ENCODE assay signal across 9 cellular contexts in the genomic region with DNA sequence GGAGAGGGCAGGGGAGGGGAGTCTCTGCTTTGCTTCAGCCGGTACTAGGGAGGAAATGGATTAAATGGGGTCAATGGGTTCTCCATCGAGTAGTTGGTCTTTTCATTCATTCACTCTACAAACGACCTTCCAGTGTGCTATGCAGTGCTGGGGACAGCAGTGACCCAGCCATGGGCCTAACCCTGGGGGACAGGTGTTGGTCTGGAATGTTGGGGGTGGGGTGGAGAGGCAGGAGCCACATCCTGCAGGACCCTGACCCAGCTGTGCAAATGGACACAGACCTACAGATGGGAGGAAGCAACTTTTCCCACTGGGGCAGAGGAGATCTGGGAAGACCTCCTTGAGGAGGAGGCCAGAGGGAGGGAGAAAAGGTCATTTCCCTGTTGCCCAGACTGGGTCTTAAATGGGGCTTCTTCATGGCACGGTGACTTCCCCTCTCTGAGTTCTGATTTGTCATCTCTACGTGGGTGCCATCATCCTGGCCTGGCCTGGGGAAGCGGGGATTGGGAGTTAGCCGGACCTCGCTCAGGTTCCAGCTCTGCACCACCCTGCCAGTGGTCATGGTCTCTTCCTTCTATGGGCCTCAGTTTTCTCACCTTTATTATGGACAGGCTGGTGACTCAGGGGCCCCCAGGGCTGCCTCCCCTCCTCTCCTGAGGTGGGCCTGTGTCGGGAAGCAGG. TPM values are rescaled to one million over a fixed set of nuclear protein-coding genes. Genes with fewer than 3 reads are reported as not detected.
DNase-seq lines count a peak whose midpoint lies in the region; ATAC-seq and TF ChIP-seq lines count a peak whose summit lies in the region.
"Had no signal": no experiment of that assay in that cellular context is flagged by ENCODE, and none has a peak within 500 bp of the region (broad histone marks: within the 10 kb centered on the region; RNA-seq: fewer than 3 reads in every experiment).

No MANE protein-coding gene starts in this region.

- H3K4me1 Mint-ChIP-seq in T-cell, result peaks cover 55 to 76% (median 75%) of the 10 kb centered on the region in 3 donors
- peaks cover 89% of the 10 kb centered on the region for H3K4me1 Mint-ChIP-seq in stimulated activated naive CD8-positive, alpha-beta T cell treated with anti-CD3 and anti-CD28 coated beads, Interleukin-15, amount 100 ng/mL, for 72 hours
- H3K4me1 Mint-ChIP-seq: mesothelial cell of epicardium had no signal

- peaks cover 0 to 70% (median 43%) of the 10 kb centered on the region in 7 donors for H3K27me3 ChIP-seq in heart right ventricle

- H3K4me3 ChIP-seq in heart right ventricle, result peak overlapping the region in 8 of 10 donors; percentile 10 to 75 (median 36)

- ATAC-seq in T-cell (replicated peaks in 1 of 4) (no peak), heart right ventricle (peak in 4 of 8 donors; percentile 5 to 38 (median 26)), GM19328 (IDR thresholded peaks at IDR 0.05; ENCODE audit: unreplicated experiment) (no peak)
- ATAC-seq in stimulated activated naive CD8-positive, alpha-beta T cell treated with anti-CD3 and anti-CD28 coated beads, Interleukin-15, amount 100 ng/mL, for 72 hours, result peak; percentile 34

- peak; percentile 33 for DNase-seq in NOMO-1 treated with DMSO at 0.1 percent for 48 hours (lab: John Stamatoyannopoulos, UW; ENCODE audit: unreplicated experiment)
- DNase-seq in NOMO-1 treated with dmso at 0.1 percent for 144 hours (lab: John Stamatoyannopoulos, UW; ENCODE audit: unreplicated experiment), result no peak
- no peak for DNase-seq in T-cell
- DNase-seq in heart right ventricle, result no peak
- no peak for DNase-seq in stimulated activated naive CD8-positive, alpha-beta T cell treated with anti-CD3 and anti-CD28 coated beads, Interleukin-15, amount 100 ng/mL, for 72 hours
- DNase-seq in NCI-H1092 treated with DMSO at 0.1 percent for 48 hours (lab: John Stamatoyannopoulos, UW), result no peak
- no peak for DNase-seq in activated effector memory CD4-positive, alpha-beta T cell treated with Interleukin-2 at 50 U/mL for 16 hours

- H3K4me3 Mint-ChIP-seq in T-cell, result peak overlapping the region; percentile 94 to 98 (median 95)
- H3K4me3 Mint-ChIP-seq in stimulated activated naive CD8-positive, alpha-beta T cell treated with anti-CD3 and anti-CD28 coated beads, Interleukin-15, amount 100 ng/mL, for 72 hours, result peak overlapping the region; percentile 95 to 98
- H3K4me3 Mint-ChIP-seq: mesothelial cell of epicardium had no signal

- POLR2A ChIA-PET in T-cell (lab: Charles Lee), result no interaction called here

- 39 to 47% methylated on average over 9 of the region's 9 CpGs for WGBS in heart right ventricle, 2 donors

- H3K27ac Mint-ChIP-seq in T-cell, result peak overlapping the region; percentile 98 to 99
- H3K27ac Mint-ChIP-seq in stimulated activated naive CD8-positive, alpha-beta T cell treated with anti-CD3 and anti-CD28 coated beads, Interleukin-15, amount 100 ng/mL, for 72 hours, result peak overlapping the region; percentile 87
- H3K27ac Mint-ChIP-seq: mesothelial cell of epicardium had no signal

- intact Hi-C loops in heart right ventricle (cut with DNase I), result no loop called here

- no peaks in the 10 kb centered on the region for H3K27me3 Mint-ChIP-seq in T-cell
- H3K27me3 Mint-ChIP-seq in stimulated activated naive CD8-positive, alpha-beta T cell treated with anti-CD3 and anti-CD28 coated beads, Interleukin-15, amount 100 ng/mL, for 72 hours, result no peaks in the 10 kb centered on the region

- peaks cover 32% of the 10 kb centered on the region for H3K36me3 Mint-ChIP-seq in T-cell
- H3K36me3 Mint-ChIP-seq: mesothelial cell of epicardium had no signal

- CTCF ChIA-PET in T-cell (lab: Charles Lee), result interaction anchor here (0.7 to 1.2 kb wide), 2 partner anchors 24 to 42 kb away, joined by 5 to 6 read pairs; no protein-coding TSS in a partner anchor

- TF ChIP-seq CTCF in heart right ventricle (IDR thresholded peaks at IDR 0.05), result no peak

- H3K4me1 ChIP-seq in heart right ventricle, result peaks cover 0 to 49% (median 4%) of the 10 kb centered on the region in 9 donors

- no peaks in the 10 kb centered on the region for H3K9me3 Mint-ChIP-seq in T-cell
- no peaks in the 10 kb centered on the region for H3K9me3 Mint-ChIP-seq in stimulated activated naive CD8-positive, alpha-beta T cell treated with anti-CD3 and anti-CD28 coated beads, Interleukin-15, amount 100 ng/mL, for 72 hours
- H3K9me3 Mint-ChIP-seq: mesothelial cell of epicardium had no signal

- peak overlapping the region in 6 of 10 donors; percentile 30 to 96 (median 51) for H3K27ac ChIP-seq in heart right ventricle

- peaks cover 0 to 37% (median 0%) of the 10 kb centered on the region in 9 donors for H3K36me3 ChIP-seq in heart right ventricle

- H3K9me3 ChIP-seq in heart right ventricle, result no peaks in the 10 kb centered on the region

RNA-seq across cellular contexts. Expression of a gene that starts 2.0 kb away (rescaled TPM):
- total RNA-seq in T-cell, result 100 to 1,000 TPM; 146 to 181 (median 151) TPM
- total RNA-seq in heart right ventricle, result 10 to 100 TPM in 1 of 10 donors, 1 to 10 TPM in 9; 1.8 to 29.3 (median 4.8) TPM
- 1 to 10 TPM; 2.1 to 4.0 TPM for polyA plus RNA-seq in heart right ventricle
- total RNA-seq: mesothelial cell of epicardium had no signal

RNA-seq across cellular contexts. Expression of a gene that starts 40.2 kb away (rescaled TPM):
- total RNA-seq in T-cell, result 100 to 1,000 TPM; 353 to 413 (median 385) TPM
- 10 to 100 TPM in 1 of 10 donors, 1 to 10 TPM in 9; 1.1 to 37.1 (median 3.5) TPM for total RNA-seq in heart right ventricle
- polyA plus RNA-seq in heart right ventricle, result 1 to 10 TPM; 1.4 to 5.0 TPM

Comparison
In these comparisons a context has a peak if more than half of its experiments do, and no peak if none do; other contexts are left out.
1. RNA of a gene that starts 2.0 kb away (total RNA-seq): 146 to 181 TPM in T-cell; 1.8 to 29.3 TPM in heart right ventricle; every median in the first group is over 4 times any median in the second.
2. RNA of a gene that starts 40.2 kb away (total RNA-seq): 353 to 413 TPM in T-cell; 1.1 to 37.1 TPM in heart right ventricle; every median in the first group is over 4 times any median in the second.